1 cellular context compared by ENCODE assay signal in the genomic region with DNA sequence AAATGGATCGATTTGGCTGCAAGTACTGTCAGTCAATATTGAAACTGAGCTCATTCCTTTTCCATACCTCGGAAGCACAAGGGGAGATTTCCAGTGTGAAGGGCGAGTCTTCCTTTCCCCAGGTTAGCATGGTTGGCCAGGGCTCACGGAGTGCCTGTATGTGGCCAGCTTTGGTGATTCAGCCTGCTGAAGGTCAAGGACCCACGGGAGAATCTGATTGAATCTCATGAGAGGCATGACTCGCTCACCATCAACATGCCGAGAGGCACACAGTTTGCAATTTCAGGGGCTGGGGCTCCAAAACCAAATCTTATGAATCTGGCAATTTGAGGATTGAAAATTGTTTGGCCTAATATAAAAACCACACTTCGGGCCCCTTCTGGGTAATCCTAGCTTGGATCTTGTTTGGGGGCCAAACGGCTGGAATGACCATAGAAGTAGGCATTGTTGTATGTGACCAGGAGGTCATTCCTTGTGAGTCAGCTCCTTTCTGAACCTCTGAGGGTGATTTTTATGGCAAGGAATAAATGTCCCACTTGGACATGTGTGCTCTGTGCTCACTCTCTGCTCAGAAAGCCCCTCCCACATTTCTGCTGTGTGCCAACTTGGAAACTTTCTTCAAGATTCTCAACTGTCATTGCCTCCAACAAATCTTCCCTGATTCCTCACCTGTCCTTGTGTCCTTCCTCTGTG.
TF ChIP-seq lines count a peak whose summit lies in the region.

No MANE protein-coding gene starts in this region.

TF ChIP-seq in GM12878, 131 proteins besides CTCF, POLR2A, EP300 and RAD21 (continued from another document):
- TF ChIP-seq BCLAF1 (IDR thresholded peaks at IDR 0.05) (no peak), SPI1 (IDR thresholded peaks at IDR 0.05; ENCODE audit: borderline replicate concordance, insufficient read depth, low read depth, low read length) (no peak), ZNF622 (IDR thresholded peaks at IDR 0.05) (no peak), SMAD5 (IDR thresholded peaks at IDR 0.05; ENCODE audit: low read depth) (no peak), ZNF217 (IDR thresholded peaks at IDR 0.05) (no peak), ZNF274 (IDR thresholded peaks at IDR 0.05; ENCODE audit: insufficient read depth, insufficient read length) (no peak), ZNF207 (IDR thresholded peaks at IDR 0.05; ENCODE audit: borderline replicate concordance) (no peak)
